In the genomic region with DNA sequence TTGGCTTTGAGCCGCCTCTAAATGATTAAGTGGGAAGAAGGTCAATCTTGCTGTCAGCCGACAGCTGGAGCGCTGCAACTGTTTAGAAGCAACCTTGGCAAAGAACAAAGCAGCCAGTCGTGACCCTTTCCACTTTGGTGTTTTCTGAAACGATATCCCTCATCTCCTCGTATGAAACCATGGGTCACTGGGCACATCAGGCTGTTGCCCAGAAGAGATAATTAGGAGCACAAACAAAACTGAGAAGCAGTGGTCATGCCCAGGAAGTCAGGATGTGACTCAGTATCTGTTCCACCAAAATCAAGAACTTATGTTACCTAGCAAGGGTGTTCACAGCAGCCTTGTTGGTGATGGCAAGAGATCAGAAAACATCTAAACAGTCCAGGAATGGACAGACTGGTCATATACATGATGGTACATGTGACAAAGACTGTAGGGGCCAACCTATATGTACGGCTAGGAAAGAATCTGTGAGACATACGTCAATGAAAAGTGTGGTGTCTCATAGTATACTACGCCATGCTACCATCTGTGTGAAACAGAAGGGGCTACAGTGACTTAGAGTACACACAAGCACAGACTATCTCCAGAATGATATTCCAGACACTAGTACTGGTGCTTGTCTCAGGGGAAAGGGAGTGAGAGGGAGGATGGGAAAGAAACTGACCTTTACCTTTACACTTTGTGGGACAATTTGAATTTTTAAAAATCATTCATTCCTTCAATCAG, we compare ENCODE assay signal across 7 cellular contexts. TPM values are rescaled to one million over a fixed set of nuclear protein-coding genes. Genes with fewer than 3 reads are reported as not detected.
DNase-seq lines count a peak whose midpoint lies in the region; ATAC-seq and TF ChIP-seq lines count a peak whose summit lies in the region.

No MANE protein-coding gene starts in this region.

- peak; percentile 82 to 88 for ATAC-seq in activated naive CD4-positive, alpha-beta T cell treated with anti-CD3 and anti-CD28 coated beads, Interleukin-2, amount 50 U/mL, for 72 hours

- H3K9ac ChIP-seq in KMS-11 = no peak overlapping the region
- H3K9ac ChIP-seq in stomach smooth muscle (ENCODE audit: low read length in 2 of 2) = no peak overlapping the region

- no peaks in the 10 kb centered on the region for H3K9me3 Mint-ChIP-seq in activated naive CD4-positive, alpha-beta T cell treated with anti-CD3 and anti-CD28 coated beads, Interleukin-2, amount 50 U/mL, for 72 hours

- H3K4me3 ChIP-seq in KMS-11 (IDR thresholded peaks at IDR 0.05; ENCODE audit: insufficient read depth, low read depth, low read length) = no peak overlapping the region
- H3K4me3 ChIP-seq in right atrium auricular region = no peak overlapping the region
- H3K4me3 ChIP-seq in stomach smooth muscle (ENCODE audit: low read length in 2 of 2) = no peak overlapping the region

- peaks cover 18 to 22% of the 10 kb centered on the region in 2 donors for H3K36me3 Mint-ChIP-seq in activated naive CD4-positive, alpha-beta T cell treated with anti-CD3 and anti-CD28 coated beads, Interleukin-2, amount 50 U/mL, for 72 hours

- H2AFZ ChIP-seq in KMS-11 (ENCODE audit: low read depth) = no peak overlapping the region

- peak overlapping the region; percentile 86 to 94 for H3K27ac Mint-ChIP-seq in activated naive CD4-positive, alpha-beta T cell treated with anti-CD3 and anti-CD28 coated beads, Interleukin-2, amount 50 U/mL, for 72 hours

- no peaks in the 10 kb centered on the region for H3K36me3 ChIP-seq in KMS-11 (ENCODE audit: insufficient read depth)
- H3K36me3 ChIP-seq in right atrium auricular region = peaks cover 45% of the 10 kb centered on the region
- peaks cover 24 to 38% of the 10 kb centered on the region in 2 donors for H3K36me3 ChIP-seq in stomach smooth muscle (ENCODE audit: control insufficient read depth in 2 of 2, insufficient read depth in 2 of 2, low read length in 2 of 2)

- H3K4me1 ChIP-seq in KMS-11 (ENCODE audit: low read depth, poor library complexity, severe bottlenecking) (peaks cover 25% of the 10 kb centered on the region), right atrium auricular region (peaks cover 0 to 26% of the 10 kb centered on the region in 2 donors), stomach smooth muscle (ENCODE audit: control insufficient read depth, insufficient read depth, low read length) (peaks cover 22% of the 10 kb centered on the region)

- no peak for DNase-seq in activated naive CD4-positive, alpha-beta T cell treated with anti-CD3 and anti-CD28 coated beads, Interleukin-2, amount 50 U/mL, for 72 hours (ENCODE audit: low spot score in 2 of 2)
- DNase-seq in right atrium auricular region (ENCODE audit: low spot score) = no peak
- no peak for DNase-seq in anterior cingulate cortex (lab: John Stamatoyannopoulos, UW)
- no peak for DNase-seq in GM13976 (ENCODE audit: low spot score)
- DNase-seq in DMS114 treated with DMSO at 0.1 percent for 48 hours (lab: John Stamatoyannopoulos, UW; ENCODE audit: unreplicated experiment) = no peak

- TF ChIP-seq CTCF in KMS-11 (conservative IDR thresholded peaks at IDR 0.05; ENCODE audit: low read depth, low read length) (no peak), right atrium auricular region (IDR thresholded peaks at IDR 0.05) (no peak), GM13976 (IDR thresholded peaks at IDR 0.05; ENCODE audit: borderline replicate concordance, control extremely low read depth, extremely low read depth, insufficient read depth, missing control alignments) (no peak)

- H4K20me1 ChIP-seq in KMS-11 (ENCODE audit: insufficient read depth) = no peaks in the 10 kb centered on the region

- H3K27me3 ChIP-seq in KMS-11 (ENCODE audit: insufficient read depth, low read depth) (no peaks in the 10 kb centered on the region), right atrium auricular region (no peaks in the 10 kb centered on the region), stomach smooth muscle (ENCODE audit: control insufficient read depth in 1 of 2, insufficient read depth in 2 of 2, low read length in 2 of 2) (no peaks in the 10 kb centered on the region)

- H3K9me3 ChIP-seq in right atrium auricular region (no peaks in the 10 kb centered on the region), stomach smooth muscle (ENCODE audit: control insufficient read depth in 2 of 2, low read length in 2 of 2) (no peaks in the 10 kb centered on the region)

- peak overlapping the region; percentile 59; the same call in 1 of the 2 replicates for H3K27ac ChIP-seq in KMS-11
- H3K27ac ChIP-seq in right atrium auricular region = peak overlapping the region; percentile 50 to 74
- H3K27ac ChIP-seq in stomach smooth muscle (ENCODE audit: low read length) = peak overlapping the region; percentile 49

- no peaks in the 10 kb centered on the region for H3K79me2 ChIP-seq in KMS-11 (ENCODE audit: insufficient read depth, low read depth)

- H3K4me2 ChIP-seq in KMS-11 = peak overlapping the region; percentile 59; the same call in 1 of the 2 replicates

- in situ Hi-C loops in GM13976 (cut with MboI; ENCODE audit: low sequenced_read_pairs, unreplicated experiment) = loop anchor here (25.0 kb wide), 1 partner anchor 317 kb away; no protein-coding TSS in a partner anchor

RNA-seq across cellular contexts. Expression of a gene that starts 22.4 kb away (rescaled TPM):
- total RNA-seq in activated naive CD4-positive, alpha-beta T cell treated with anti-CD3 and anti-CD28 coated beads, Interleukin-2, amount 50 U/mL, for 72 hours = 10 to 100 TPM; 38.6 to 54.5 TPM
- total RNA-seq in right atrium auricular region = 10 to 100 TPM; 26.8 to 35.3 TPM

RNA-seq across cellular contexts. Expression of a gene that starts 40.2 kb away (rescaled TPM):
- total RNA-seq in activated naive CD4-positive, alpha-beta T cell treated with anti-CD3 and anti-CD28 coated beads, Interleukin-2, amount 50 U/mL, for 72 hours = 10 to 100 TPM in 1 of 2 donors, 1 to 10 TPM in 1; 8.7 to 13.7 TPM
- 10 to 100 TPM; 14.6 to 18.2 TPM for total RNA-seq in right atrium auricular region
